1 cellular context compared by ENCODE assay signal in the genomic region with DNA sequence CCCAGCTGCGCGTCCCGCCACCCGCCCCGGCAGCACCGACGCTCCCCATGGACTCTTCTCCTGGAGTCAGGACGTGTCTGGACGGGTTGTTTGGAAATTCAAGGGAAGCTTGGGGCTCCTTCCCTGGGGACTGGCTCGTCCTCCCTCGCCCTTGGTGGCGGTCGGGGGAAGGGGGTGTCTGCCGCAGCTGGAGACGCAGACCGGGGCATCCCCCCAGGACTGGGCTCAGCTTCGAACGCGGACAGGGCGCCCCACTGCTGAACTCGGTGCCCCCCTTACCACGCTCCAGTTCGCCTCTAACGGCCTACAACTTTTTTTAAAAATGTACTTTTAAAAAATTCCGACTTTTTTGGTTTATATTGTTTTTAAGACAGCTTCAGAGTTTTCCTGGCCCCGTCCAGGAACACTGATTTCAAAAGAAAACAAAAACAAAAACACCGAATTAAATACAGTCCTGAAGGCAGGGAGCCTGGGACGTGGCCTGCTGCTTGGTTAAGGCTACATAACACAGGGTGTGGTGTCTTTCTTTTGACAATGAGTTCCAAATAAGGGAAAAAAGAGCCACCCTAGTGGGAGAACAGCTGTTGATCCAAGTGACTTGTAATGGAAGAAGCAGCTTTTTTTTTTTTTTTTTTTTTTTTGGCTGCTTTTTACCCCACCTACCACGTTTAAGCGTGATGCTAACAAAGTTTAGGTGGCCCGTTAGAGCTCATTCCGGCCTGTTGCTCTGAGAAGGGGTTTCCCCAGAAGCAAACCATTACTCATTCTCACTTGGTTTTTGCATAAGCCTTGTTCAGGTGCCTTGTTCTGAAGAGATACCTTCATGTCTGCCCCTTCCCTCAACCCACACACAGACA.
A peak's percentile ranks its signal among the peaks of the same experiment; 100 is the strongest.
TF ChIP-seq lines count a peak whose summit lies in the region.

No MANE protein-coding gene starts in this region.

TF ChIP-seq in GM12878, 131 proteins besides CTCF, POLR2A, EP300 and RAD21 (continued from another document):
- no peak for TF ChIP-seq CHD2 (IDR thresholded peaks at IDR 0.05; ENCODE audit: borderline replicate concordance, low read depth, low read length)
- peak; percentile 37; the same call in 1 of the 2 replicates for TF ChIP-seq MXI1 (IDR thresholded peaks at IDR 0.05; ENCODE audit: low read depth, low read length)
- TF ChIP-seq ATF7 (IDR thresholded peaks at IDR 0.05; ENCODE audit: low read depth) = peak; percentile 85
- TF ChIP-seq POU2F2 (IDR thresholded peaks at IDR 0.05; ENCODE audit: borderline replicate concordance, low read depth, low read length) = peak; percentile 93; the same call in 2 of the 3 replicates
- no peak for TF ChIP-seq GABPA (IDR thresholded peaks at IDR 0.05; ENCODE audit: low read depth)
- peak; percentile 47 for TF ChIP-seq MEF2B (IDR thresholded peaks at IDR 0.05; ENCODE audit: partially characterized antibody, poor library complexity, severe bottlenecking)
- no peak for TF ChIP-seq KAT2A (conservative IDR thresholded peaks at IDR 0.05; ENCODE audit: control insufficient read depth, low read depth, low read length)
- peak; percentile 36; the same call in 1 of the 2 replicates for TF ChIP-seq MTA3 (IDR thresholded peaks at IDR 0.05; ENCODE audit: borderline replicate concordance, low read length)
- peak; percentile 35 to 39; a peak in 2 of 4 replicates for TF ChIP-seq IKZF2 (IDR thresholded peaks at IDR 0.05)
- no peak for TF ChIP-seq SIN3A (IDR thresholded peaks at IDR 0.05; ENCODE audit: low read depth, low read length)
- TF ChIP-seq, protein P1, sequence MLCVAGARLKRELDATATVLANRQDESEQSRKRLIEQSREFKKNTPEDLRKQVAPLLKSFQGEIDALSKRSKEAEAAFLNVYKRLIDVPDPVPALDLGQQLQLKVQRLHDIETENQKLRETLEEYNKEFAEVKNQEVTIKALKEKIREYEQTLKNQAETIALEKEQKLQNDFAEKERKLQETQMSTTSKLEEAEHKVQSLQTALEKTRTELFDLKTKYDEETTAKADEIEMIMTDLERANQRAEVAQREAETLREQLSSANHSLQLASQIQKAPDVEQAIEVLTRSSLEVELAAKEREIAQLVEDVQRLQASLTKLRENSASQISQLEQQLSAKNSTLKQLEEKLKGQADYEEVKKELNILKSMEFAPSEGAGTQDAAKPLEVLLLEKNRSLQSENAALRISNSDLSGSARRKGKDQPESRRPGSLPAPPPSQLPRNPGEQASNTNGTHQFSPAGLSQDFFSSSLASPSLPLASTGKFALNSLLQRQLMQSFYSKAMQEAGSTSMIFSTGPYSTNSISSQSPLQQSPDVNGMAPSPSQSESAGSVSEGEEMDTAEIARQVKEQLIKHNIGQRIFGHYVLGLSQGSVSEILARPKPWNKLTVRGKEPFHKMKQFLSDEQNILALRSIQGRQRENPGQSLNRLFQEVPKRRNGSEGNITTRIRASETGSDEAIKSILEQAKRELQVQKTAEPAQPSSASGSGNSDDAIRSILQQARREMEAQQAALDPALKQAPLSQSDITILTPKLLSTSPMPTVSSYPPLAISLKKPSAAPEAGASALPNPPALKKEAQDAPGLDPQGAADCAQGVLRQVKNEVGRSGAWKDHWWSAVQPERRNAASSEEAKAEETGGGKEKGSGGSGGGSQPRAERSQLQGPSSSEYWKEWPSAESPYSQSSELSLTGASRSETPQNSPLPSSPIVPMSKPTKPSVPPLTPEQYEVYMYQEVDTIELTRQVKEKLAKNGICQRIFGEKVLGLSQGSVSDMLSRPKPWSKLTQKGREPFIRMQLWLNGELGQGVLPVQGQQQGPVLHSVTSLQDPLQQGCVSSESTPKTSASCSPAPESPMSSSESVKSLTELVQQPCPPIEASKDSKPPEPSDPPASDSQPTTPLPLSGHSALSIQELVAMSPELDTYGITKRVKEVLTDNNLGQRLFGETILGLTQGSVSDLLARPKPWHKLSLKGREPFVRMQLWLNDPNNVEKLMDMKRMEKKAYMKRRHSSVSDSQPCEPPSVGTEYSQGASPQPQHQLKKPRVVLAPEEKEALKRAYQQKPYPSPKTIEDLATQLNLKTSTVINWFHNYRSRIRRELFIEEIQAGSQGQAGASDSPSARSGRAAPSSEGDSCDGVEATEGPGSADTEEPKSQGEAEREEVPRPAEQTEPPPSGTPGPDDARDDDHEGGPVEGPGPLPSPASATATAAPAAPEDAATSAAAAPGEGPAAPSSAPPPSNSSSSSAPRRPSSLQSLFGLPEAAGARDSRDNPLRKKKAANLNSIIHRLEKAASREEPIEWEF (IDR thresholded peaks at IDR 0.05; ENCODE audit: insufficient replicate concordance, low read depth, low read length) = peak; percentile 41
- TF ChIP-seq ZNF217 (IDR thresholded peaks at IDR 0.05) = 0 out of 2 replicates have a peak, but pooled peaks have one; percentile 5
- peak; percentile 42; the same call in 1 of the 2 replicates for TF ChIP-seq NFIC (IDR thresholded peaks at IDR 0.05; ENCODE audit: low read depth, low read length)
- TF ChIP-seq STAT3 (IDR thresholded peaks at IDR 0.05; ENCODE audit: low read depth, low read length) = no peak
- TF ChIP-seq RUNX3 (IDR thresholded peaks at IDR 0.05; ENCODE audit: low read length) = peak; percentile 44; the same call in 1 of the 2 replicates
- no peak for TF ChIP-seq SMARCA5 (IDR thresholded peaks at IDR 0.05)
- peak; percentile 84 for TF ChIP-seq IKZF1 (conservative IDR thresholded peaks at IDR 0.05)
- TF ChIP-seq, protein P2, sequence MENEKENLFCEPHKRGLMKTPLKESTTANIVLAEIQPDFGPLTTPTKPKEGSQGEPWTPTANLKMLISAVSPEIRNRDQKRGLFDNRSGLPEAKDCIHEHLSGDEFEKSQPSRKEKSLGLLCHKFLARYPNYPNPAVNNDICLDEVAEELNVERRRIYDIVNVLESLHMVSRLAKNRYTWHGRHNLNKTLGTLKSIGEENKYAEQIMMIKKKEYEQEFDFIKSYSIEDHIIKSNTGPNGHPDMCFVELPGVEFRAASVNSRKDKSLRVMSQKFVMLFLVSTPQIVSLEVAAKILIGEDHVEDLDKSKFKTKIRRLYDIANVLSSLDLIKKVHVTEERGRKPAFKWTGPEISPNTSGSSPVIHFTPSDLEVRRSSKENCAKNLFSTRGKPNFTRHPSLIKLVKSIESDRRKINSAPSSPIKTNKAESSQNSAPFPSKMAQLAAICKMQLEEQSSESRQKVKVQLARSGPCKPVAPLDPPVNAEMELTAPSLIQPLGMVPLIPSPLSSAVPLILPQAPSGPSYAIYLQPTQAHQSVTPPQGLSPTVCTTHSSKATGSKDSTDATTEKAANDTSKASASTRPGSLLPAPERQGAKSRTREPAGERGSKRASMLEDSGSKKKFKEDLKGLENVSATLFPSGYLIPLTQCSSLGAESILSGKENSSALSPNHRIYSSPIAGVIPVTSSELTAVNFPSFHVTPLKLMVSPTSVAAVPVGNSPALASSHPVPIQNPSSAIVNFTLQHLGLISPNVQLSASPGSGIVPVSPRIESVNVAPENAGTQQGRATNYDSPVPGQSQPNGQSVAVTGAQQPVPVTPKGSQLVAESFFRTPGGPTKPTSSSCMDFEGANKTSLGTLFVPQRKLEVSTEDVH (IDR thresholded peaks at IDR 0.05; ENCODE audit: low read depth, partially characterized antibody) = peak; percentile 25
- TF ChIP-seq DPF2 (IDR thresholded peaks at IDR 0.05) = peak; percentile 62
- TF ChIP-seq CREM (IDR thresholded peaks at IDR 0.05; ENCODE audit: low read depth) = peak; percentile 43
- TF ChIP-seq TCF12 (IDR thresholded peaks at IDR 0.05; ENCODE audit: low read depth, low read length) = 0 out of 2 replicates have a peak, but pooled peaks have one; percentile 28
- peak; percentile 96 for TF ChIP-seq ZNF384 (IDR thresholded peaks at IDR 0.05; ENCODE audit: borderline replicate concordance, low read depth, low read length)
- TF ChIP-seq HCFC1 (IDR thresholded peaks at IDR 0.05; ENCODE audit: low read length) = no peak
- TF ChIP-seq GATAD2B (conservative IDR thresholded peaks at IDR 0.05; ENCODE audit: low read depth) = peak; percentile 92; the same call in 1 of the 2 replicates
- 0 out of 2 replicates have a peak, but pooled peaks have one; percentile 33 for TF ChIP-seq PML (IDR thresholded peaks at IDR 0.05; ENCODE audit: low read length)
- TF ChIP-seq, protein P3, sequence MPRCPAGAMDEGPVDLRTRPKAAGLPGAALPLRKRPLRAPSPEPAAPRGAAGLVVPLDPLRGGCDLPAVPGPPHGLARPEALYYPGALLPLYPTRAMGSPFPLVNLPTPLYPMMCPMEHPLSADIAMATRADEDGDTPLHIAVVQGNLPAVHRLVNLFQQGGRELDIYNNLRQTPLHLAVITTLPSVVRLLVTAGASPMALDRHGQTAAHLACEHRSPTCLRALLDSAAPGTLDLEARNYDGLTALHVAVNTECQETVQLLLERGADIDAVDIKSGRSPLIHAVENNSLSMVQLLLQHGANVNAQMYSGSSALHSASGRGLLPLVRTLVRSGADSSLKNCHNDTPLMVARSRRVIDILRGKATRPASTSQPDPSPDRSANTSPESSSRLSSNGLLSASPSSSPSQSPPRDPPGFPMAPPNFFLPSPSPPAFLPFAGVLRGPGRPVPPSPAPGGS (IDR thresholded peaks at IDR 0.05; ENCODE audit: borderline replicate concordance, insufficient read depth, low read depth, low read length, poor library complexity, severe bottlenecking) = peak; percentile 72
- TF ChIP-seq RB1 (IDR thresholded peaks at IDR 0.05; ENCODE audit: borderline replicate concordance) = 0 out of 2 replicates have a peak, but pooled peaks have one; percentile 73
- no peak for TF ChIP-seq BRCA1 (IDR thresholded peaks at IDR 0.05; ENCODE audit: low read depth, low read length)
- peak; percentile 60; the same call in 1 of the 2 replicates for TF ChIP-seq POLR2AphosphoS5 (IDR thresholded peaks at IDR 0.05; ENCODE audit: low read length)
